In the genomic region with DNA sequence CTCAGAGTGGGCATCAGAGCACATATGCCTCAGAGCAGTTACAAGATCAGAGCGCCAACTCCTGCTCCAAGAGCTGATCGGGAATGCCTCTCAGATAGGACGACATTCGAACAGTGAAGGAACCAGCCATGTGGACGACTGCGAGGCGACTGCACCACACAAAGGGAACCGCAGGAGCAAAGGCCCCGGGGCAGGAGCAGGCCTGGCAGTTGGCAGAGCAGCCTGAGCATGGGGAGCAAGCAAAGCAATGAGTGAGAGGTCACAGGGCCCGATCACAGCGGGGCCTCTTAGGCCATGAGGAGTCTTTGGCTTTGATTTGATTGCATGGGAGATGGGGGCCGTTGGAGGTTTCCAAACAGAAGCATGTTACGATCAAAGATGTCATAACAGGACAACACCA, we compare ENCODE assay signal across 15 cellular contexts.
A peak's percentile ranks its signal among the peaks of the same experiment; 100 is the strongest.
DNase-seq lines count a peak whose midpoint lies in the region; ATAC-seq and TF ChIP-seq lines count a peak whose summit lies in the region.
"Had no signal": no experiment of that assay in that cellular context is flagged by ENCODE, and none has a peak within 500 bp of the region (broad histone marks: within the 10 kb centered on the region; RNA-seq: fewer than 3 reads in every experiment).

No MANE protein-coding gene starts in this region.

- POLR2A ChIA-PET in activated CD8-positive, alpha-beta T cell treated with anti-CD3 and anti-CD28 coated beads for 36 hours (lab: Charles Lee) = no interaction called here

- CTCF ChIA-PET in activated CD8-positive, alpha-beta T cell treated with anti-CD3 and anti-CD28 coated beads for 36 hours (lab: Charles Lee) = no interaction called here

- H3K27ac ChIP-seq in testis = peak overlapping the region; percentile 74 to 82
- H3K27ac ChIP-seq: foreskin keratinocyte, SJCRH30 had no signal

- no peak overlapping the region for H3K4me3 ChIP-seq in testis
- H3K4me3 ChIP-seq: MG63, pancreas, SJCRH30, smooth muscle cell had no signal

- no peaks in the 10 kb centered on the region for H3K36me3 ChIP-seq in testis (ENCODE audit: low read depth, missing control alignments)
- H3K36me3 ChIP-seq: MG63, pancreas, SJCRH30 had no signal

- H3K27me3 Mint-ChIP-seq in activated T-cell treated with anti-CD3 and anti-CD28 coated beads, Interleukin-2, amount 50 U/mL, for 72 hours (ENCODE audit: low read depth) = no peaks in the 10 kb centered on the region
- no peaks in the 10 kb centered on the region for H3K27me3 Mint-ChIP-seq in activated CD8-positive, alpha-beta T cell treated with anti-CD3 and anti-CD28 coated beads for 36 hours
- no peaks in the 10 kb centered on the region for H3K27me3 Mint-ChIP-seq in memory B cell

- H3K27me3 ChIP-seq in testis = no peaks in the 10 kb centered on the region
- H3K27me3 ChIP-seq: foreskin keratinocyte, MG63, pancreas, SJCRH30 had no signal

- intact Hi-C loops in activated CD8-positive, alpha-beta T cell treated with anti-CD3 and anti-CD28 coated beads for 36 hours (cut with micrococcal nuclease) = no loop called here
- intact Hi-C loops in testis (cut with DNase I; ENCODE audit: low total_unique reads) = no loop called here

- peaks cover 24 to 49% of the 10 kb centered on the region in 2 donors for H3K36me3 Mint-ChIP-seq in activated T-cell treated with anti-CD3 and anti-CD28 coated beads, Interleukin-2, amount 50 U/mL, for 72 hours (ENCODE audit: insufficient read depth in 2 of 2)
- H3K36me3 Mint-ChIP-seq in activated CD8-positive, alpha-beta T cell treated with anti-CD3 and anti-CD28 coated beads for 36 hours (ENCODE audit: low read depth) = peaks cover 94% of the 10 kb centered on the region
- peaks cover 59% of the 10 kb centered on the region for H3K36me3 Mint-ChIP-seq in memory B cell

- WGBS in testis, 2 donors = 80 to 88% methylated on average over 10 to 13 of the region's 13 CpGs

- no peaks in the 10 kb centered on the region for H3K9me3 Mint-ChIP-seq in activated T-cell treated with anti-CD3 and anti-CD28 coated beads, Interleukin-2, amount 50 U/mL, for 72 hours
- no peaks in the 10 kb centered on the region for H3K9me3 Mint-ChIP-seq in activated CD8-positive, alpha-beta T cell treated with anti-CD3 and anti-CD28 coated beads for 36 hours
- H3K9me3 Mint-ChIP-seq in memory B cell = no peaks in the 10 kb centered on the region

- no peak for TF ChIP-seq CTCF in activated CD8-positive, alpha-beta T cell treated with anti-CD3 and anti-CD28 coated beads for 36 hours (IDR thresholded peaks at IDR 0.05)
- TF ChIP-seq CTCF in testis (IDR thresholded peaks at IDR 0.05) = no peak
- no peak for TF ChIP-seq CTCF in omental fat pad (IDR thresholded peaks at IDR 0.05)

- peak overlapping the region in 1 of 2 donors; percentile 10 for H3K4me3 Mint-ChIP-seq in activated T-cell treated with anti-CD3 and anti-CD28 coated beads, Interleukin-2, amount 50 U/mL, for 72 hours
- H3K4me3 Mint-ChIP-seq in activated CD8-positive, alpha-beta T cell treated with anti-CD3 and anti-CD28 coated beads for 36 hours = no peak overlapping the region
- peak overlapping the region; percentile 30 for H3K4me3 Mint-ChIP-seq in memory B cell

- ATAC-seq in activated T-cell treated with anti-CD3 and anti-CD28 coated beads, Interleukin-2, amount 50 U/mL, for 72 hours (replicated peaks in 1 of 2) = no peak
- ATAC-seq in activated CD8-positive, alpha-beta T cell treated with anti-CD3 and anti-CD28 coated beads for 36 hours = no peak
- no peak for ATAC-seq in memory B cell (ENCODE audit: low read depth)
- no peak for ATAC-seq in HG02763 (IDR thresholded peaks at IDR 0.05; ENCODE audit: unreplicated experiment)
- no peak for ATAC-seq in omental fat pad (ENCODE audit: low FRiP score)
- ATAC-seq in HG03439 (IDR thresholded peaks at IDR 0.05; ENCODE audit: unreplicated experiment) = no peak
- ATAC-seq: foreskin keratinocyte had no signal

- H3K27ac Mint-ChIP-seq in activated T-cell treated with anti-CD3 and anti-CD28 coated beads, Interleukin-2, amount 50 U/mL, for 72 hours = peak overlapping the region; percentile 48
- peak overlapping the region; percentile 79 for H3K27ac Mint-ChIP-seq in activated CD8-positive, alpha-beta T cell treated with anti-CD3 and anti-CD28 coated beads for 36 hours
- peak overlapping the region; percentile 82 for H3K27ac Mint-ChIP-seq in memory B cell

- H3K4me1 ChIP-seq in testis = peaks cover 36% of the 10 kb centered on the region
- H3K4me1 ChIP-seq: pancreas, SJCRH30 had no signal

- peaks cover 84% of the 10 kb centered on the region for H3K4me1 Mint-ChIP-seq in activated T-cell treated with anti-CD3 and anti-CD28 coated beads, Interleukin-2, amount 50 U/mL, for 72 hours (ENCODE audit: low read depth)
- H3K4me1 Mint-ChIP-seq in activated CD8-positive, alpha-beta T cell treated with anti-CD3 and anti-CD28 coated beads for 36 hours (ENCODE audit: low read depth) = peaks cover 83% of the 10 kb centered on the region
- peaks cover 69% of the 10 kb centered on the region for H3K4me1 Mint-ChIP-seq in memory B cell

- no peaks in the 10 kb centered on the region for H3K9me3 ChIP-seq in testis
- H3K9me3 ChIP-seq: MG63, pancreas, SJCRH30 had no signal

- no peak for TF ChIP-seq POLR2A in testis (IDR thresholded peaks at IDR 0.05)

- DNase-seq in activated T-cell treated with anti-CD3 and anti-CD28 coated beads, Interleukin-2, amount 50 U/mL, for 72 hours = no peak
- no peak for DNase-seq in activated T-cell treated with anti-CD3 and anti-CD28 coated beads, Interleukin-2, amount 50 U/mL, for 1 hour
- DNase-seq in activated CD8-positive, alpha-beta T cell treated with anti-CD3 and anti-CD28 coated beads for 36 hours = no peak
- DNase-seq in memory B cell (ENCODE audit: low spot score in 2 of 2) (no peak), testis (no peak), omental fat pad (ENCODE audit: low spot score) (no peak)
- DNase-seq: foreskin keratinocyte, mesendoderm, MG63, NCI-H187, SJCRH30 had no signal
